1 cellular context compared by ENCODE assay signal in the genomic region with DNA sequence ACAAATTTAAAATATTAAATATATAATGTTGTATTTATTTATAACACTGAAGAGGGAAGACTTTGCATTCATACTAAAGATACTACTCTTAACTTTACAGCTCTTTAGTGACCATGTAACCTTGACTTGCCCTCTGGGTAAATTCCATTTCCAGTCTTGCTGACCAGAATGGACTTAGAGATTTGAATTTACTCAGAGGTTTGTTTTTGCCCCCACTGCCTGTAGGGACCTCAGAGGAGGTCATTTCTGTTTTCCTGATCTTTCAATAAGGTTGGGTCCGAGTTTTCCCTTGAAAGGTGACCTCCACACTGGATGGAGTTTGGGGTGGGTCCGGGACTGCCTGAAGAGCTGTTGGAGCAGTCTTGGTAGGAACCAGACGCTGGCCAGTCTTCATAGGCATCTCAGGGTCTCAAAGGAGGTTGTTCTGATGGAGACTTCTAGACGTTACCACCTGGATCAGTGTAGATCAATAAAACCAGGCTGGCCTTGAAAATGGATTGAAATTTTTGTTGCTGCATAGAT.
A peak's percentile ranks its signal among the peaks of the same experiment; 100 is the strongest.
TF ChIP-seq lines count a peak whose summit lies in the region.

No MANE protein-coding gene starts in this region.

TF ChIP-seq in HepG2, 621 proteins besides CTCF, POLR2A, EP300 and RAD21 (continued from another document):
- TF ChIP-seq ELF4 (CRISPR knock-in tag; IDR thresholded peaks at IDR 0.05; ENCODE audit: borderline replicate concordance) = no peak
- TF ChIP-seq, protein P1, sequence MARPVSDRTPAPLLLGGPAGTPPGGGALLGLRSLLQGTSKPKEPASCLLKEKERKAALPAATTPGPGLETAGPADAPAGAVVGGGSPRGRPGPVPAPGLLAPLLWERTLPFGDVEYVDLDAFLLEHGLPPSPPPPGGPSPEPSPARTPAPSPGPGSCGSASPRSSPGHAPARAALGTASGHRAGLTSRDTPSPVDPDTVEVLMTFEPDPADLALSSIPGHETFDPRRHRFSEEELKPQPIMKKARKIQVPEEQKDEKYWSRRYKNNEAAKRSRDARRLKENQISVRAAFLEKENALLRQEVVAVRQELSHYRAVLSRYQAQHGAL (CRISPR knock-in tag; IDR thresholded peaks at IDR 0.05; ENCODE audit: not compliant biosample characterization) = no peak
- TF ChIP-seq HNF4A (CRISPR knock-in tag; IDR thresholded peaks at IDR 0.05) = peak; percentile 8; the same call in 1 of the 2 replicates
- TF ChIP-seq, protein P2, sequence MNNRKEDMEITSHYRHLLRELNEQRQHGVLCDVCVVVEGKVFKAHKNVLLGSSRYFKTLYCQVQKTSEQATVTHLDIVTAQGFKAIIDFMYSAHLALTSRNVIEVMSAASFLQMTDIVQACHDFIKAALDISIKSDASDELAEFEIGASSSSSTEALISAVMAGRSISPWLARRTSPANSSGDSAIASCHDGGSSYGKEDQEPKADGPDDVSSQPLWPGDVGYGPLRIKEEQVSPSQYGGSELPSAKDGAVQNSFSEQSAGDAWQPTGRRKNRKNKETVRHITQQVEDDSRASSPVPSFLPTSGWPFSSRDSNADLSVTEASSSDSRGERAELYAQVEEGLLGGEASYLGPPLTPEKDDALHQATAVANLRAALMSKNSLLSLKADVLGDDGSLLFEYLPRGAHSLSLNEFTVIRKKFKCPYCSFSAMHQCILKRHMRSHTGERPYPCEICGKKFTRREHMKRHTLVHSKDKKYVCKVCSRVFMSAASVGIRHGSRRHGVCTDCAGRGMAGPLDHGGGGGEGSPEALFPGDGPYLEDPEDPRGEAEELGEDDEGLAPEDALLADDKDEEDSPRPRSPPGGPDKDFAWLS (CRISPR knock-in tag; IDR thresholded peaks at IDR 0.05; ENCODE audit: borderline replicate concordance) = no peak
- TF ChIP-seq ZBTB3 (CRISPR knock-in tag; IDR thresholded peaks at IDR 0.05; ENCODE audit: borderline replicate concordance, low read depth) = no peak
- TF ChIP-seq, protein P3, sequence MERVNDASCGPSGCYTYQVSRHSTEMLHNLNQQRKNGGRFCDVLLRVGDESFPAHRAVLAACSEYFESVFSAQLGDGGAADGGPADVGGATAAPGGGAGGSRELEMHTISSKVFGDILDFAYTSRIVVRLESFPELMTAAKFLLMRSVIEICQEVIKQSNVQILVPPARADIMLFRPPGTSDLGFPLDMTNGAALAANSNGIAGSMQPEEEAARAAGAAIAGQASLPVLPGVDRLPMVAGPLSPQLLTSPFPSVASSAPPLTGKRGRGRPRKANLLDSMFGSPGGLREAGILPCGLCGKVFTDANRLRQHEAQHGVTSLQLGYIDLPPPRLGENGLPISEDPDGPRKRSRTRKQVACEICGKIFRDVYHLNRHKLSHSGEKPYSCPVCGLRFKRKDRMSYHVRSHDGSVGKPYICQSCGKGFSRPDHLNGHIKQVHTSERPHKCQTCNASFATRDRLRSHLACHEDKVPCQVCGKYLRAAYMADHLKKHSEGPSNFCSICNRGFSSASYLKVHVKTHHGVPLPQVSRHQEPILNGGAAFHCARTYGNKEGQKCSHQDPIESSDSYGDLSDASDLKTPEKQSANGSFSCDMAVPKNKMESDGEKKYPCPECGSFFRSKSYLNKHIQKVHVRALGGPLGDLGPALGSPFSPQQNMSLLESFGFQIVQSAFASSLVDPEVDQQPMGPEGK (CRISPR knock-in tag; IDR thresholded peaks at IDR 0.05) = 0 out of 2 replicates have a peak, but pooled peaks have one; percentile 28
- TF ChIP-seq NFE2 (CRISPR knock-in tag; IDR thresholded peaks at IDR 0.05) = no peak
- TF ChIP-seq, protein P4, sequence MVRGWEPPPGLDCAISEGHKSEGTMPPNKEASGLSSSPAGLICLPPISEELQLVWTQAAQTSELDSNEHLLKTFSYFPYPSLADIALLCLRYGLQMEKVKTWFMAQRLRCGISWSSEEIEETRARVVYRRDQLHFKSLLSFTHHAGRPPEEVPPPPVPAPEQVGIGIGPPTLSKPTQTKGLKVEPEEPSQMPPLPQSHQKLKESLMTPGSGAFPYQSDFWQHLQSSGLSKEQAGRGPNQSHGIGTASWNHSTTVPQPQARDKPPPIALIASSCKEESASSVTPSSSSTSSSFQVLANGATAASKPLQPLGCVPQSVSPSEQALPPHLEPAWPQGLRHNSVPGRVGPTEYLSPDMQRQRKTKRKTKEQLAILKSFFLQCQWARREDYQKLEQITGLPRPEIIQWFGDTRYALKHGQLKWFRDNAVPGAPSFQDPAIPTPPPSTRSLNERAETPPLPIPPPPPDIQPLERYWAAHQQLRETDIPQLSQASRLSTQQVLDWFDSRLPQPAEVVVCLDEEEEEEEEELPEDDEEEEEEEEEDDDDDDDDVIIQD (CRISPR knock-in tag; IDR thresholded peaks at IDR 0.05; ENCODE audit: low read depth) = no peak
- TF ChIP-seq, protein P5, sequence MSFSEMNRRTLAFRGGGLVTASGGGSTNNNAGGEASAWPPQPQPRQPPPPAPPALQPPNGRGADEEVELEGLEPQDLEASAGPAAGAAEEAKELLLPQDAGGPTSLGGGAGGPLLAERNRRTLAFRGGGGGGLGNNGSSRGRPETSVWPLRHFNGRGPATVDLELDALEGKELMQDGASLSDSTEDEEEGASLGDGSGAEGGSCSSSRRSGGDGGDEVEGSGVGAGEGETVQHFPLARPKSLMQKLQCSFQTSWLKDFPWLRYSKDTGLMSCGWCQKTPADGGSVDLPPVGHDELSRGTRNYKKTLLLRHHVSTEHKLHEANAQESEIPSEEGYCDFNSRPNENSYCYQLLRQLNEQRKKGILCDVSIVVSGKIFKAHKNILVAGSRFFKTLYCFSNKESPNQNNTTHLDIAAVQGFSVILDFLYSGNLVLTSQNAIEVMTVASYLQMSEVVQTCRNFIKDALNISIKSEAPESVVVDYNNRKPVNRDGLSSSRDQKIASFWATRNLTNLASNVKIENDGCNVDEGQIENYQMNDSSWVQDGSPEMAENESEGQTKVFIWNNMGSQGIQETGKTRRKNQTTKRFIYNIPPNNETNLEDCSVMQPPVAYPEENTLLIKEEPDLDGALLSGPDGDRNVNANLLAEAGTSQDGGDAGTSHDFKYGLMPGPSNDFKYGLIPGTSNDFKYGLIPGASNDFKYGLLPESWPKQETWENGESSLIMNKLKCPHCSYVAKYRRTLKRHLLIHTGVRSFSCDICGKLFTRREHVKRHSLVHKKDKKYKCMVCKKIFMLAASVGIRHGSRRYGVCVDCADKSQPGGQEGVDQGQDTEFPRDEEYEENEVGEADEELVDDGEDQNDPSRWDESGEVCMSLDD (CRISPR knock-in tag; IDR thresholded peaks at IDR 0.05; ENCODE audit: borderline replicate concordance) = no peak
- TF ChIP-seq, protein P6, sequence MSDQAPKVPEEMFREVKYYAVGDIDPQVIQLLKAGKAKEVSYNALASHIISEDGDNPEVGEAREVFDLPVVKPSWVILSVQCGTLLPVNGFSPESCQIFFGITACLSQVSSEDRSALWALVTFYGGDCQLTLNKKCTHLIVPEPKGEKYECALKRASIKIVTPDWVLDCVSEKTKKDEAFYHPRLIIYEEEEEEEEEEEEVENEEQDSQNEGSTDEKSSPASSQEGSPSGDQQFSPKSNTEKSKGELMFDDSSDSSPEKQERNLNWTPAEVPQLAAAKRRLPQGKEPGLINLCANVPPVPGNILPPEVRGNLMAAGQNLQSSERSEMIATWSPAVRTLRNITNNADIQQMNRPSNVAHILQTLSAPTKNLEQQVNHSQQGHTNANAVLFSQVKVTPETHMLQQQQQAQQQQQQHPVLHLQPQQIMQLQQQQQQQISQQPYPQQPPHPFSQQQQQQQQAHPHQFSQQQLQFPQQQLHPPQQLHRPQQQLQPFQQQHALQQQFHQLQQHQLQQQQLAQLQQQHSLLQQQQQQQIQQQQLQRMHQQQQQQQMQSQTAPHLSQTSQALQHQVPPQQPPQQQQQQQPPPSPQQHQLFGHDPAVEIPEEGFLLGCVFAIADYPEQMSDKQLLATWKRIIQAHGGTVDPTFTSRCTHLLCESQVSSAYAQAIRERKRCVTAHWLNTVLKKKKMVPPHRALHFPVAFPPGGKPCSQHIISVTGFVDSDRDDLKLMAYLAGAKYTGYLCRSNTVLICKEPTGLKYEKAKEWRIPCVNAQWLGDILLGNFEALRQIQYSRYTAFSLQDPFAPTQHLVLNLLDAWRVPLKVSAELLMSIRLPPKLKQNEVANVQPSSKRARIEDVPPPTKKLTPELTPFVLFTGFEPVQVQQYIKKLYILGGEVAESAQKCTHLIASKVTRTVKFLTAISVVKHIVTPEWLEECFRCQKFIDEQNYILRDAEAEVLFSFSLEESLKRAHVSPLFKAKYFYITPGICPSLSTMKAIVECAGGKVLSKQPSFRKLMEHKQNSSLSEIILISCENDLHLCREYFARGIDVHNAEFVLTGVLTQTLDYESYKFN (CRISPR knock-in tag; conservative IDR thresholded peaks at IDR 0.05) = no peak; the same call in 1 of the 2 replicates
- TF ChIP-seq, protein P7, sequence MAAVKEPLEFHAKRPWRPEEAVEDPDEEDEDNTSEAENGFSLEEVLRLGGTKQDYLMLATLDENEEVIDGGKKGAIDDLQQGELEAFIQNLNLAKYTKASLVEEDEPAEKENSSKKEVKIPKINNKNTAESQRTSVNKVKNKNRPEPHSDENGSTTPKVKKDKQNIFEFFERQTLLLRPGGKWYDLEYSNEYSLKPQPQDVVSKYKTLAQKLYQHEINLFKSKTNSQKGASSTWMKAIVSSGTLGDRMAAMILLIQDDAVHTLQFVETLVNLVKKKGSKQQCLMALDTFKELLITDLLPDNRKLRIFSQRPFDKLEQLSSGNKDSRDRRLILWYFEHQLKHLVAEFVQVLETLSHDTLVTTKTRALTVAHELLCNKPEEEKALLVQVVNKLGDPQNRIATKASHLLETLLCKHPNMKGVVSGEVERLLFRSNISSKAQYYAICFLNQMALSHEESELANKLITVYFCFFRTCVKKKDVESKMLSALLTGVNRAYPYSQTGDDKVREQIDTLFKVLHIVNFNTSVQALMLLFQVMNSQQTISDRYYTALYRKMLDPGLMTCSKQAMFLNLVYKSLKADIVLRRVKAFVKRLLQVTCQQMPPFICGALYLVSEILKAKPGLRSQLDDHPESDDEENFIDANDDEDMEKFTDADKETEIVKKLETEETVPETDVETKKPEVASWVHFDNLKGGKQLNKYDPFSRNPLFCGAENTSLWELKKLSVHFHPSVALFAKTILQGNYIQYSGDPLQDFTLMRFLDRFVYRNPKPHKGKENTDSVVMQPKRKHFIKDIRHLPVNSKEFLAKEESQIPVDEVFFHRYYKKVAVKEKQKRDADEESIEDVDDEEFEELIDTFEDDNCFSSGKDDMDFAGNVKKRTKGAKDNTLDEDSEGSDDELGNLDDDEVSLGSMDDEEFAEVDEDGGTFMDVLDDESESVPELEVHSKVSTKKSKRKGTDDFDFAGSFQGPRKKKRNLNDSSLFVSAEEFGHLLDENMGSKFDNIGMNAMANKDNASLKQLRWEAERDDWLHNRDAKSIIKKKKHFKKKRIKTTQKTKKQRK (IDR thresholded peaks at IDR 0.05; ENCODE audit: low read length) = no peak
- TF ChIP-seq SAP130 (CRISPR knock-in tag; IDR thresholded peaks at IDR 0.05; ENCODE audit: low read depth) = 0 out of 2 replicates have a peak, but pooled peaks have one; percentile 11
- TF ChIP-seq SCMH1 (CRISPR knock-in tag; IDR thresholded peaks at IDR 0.05; ENCODE audit: borderline replicate concordance) = no peak
- TF ChIP-seq, protein P8, sequence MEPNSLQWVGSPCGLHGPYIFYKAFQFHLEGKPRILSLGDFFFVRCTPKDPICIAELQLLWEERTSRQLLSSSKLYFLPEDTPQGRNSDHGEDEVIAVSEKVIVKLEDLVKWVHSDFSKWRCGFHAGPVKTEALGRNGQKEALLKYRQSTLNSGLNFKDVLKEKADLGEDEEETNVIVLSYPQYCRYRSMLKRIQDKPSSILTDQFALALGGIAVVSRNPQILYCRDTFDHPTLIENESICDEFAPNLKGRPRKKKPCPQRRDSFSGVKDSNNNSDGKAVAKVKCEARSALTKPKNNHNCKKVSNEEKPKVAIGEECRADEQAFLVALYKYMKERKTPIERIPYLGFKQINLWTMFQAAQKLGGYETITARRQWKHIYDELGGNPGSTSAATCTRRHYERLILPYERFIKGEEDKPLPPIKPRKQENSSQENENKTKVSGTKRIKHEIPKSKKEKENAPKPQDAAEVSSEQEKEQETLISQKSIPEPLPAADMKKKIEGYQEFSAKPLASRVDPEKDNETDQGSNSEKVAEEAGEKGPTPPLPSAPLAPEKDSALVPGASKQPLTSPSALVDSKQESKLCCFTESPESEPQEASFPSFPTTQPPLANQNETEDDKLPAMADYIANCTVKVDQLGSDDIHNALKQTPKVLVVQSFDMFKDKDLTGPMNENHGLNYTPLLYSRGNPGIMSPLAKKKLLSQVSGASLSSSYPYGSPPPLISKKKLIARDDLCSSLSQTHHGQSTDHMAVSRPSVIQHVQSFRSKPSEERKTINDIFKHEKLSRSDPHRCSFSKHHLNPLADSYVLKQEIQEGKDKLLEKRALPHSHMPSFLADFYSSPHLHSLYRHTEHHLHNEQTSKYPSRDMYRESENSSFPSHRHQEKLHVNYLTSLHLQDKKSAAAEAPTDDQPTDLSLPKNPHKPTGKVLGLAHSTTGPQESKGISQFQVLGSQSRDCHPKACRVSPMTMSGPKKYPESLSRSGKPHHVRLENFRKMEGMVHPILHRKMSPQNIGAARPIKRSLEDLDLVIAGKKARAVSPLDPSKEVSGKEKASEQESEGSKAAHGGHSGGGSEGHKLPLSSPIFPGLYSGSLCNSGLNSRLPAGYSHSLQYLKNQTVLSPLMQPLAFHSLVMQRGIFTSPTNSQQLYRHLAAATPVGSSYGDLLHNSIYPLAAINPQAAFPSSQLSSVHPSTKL (CRISPR knock-in tag; IDR thresholded peaks at IDR 0.05) = 0 out of 2 replicates have a peak, but pooled peaks have one; percentile 7
- no peak for TF ChIP-seq ZNF749 (CRISPR knock-in tag; IDR thresholded peaks at IDR 0.05; ENCODE audit: borderline replicate concordance)
- peak; percentile 92 for TF ChIP-seq ESRRA (CRISPR knock-in tag; IDR thresholded peaks at IDR 0.05; ENCODE audit: low read depth)
- no peak for TF ChIP-seq POLR2G (IDR thresholded peaks at IDR 0.05; ENCODE audit: low read depth, low read length)
